ENCODE assay signal across 11 cellular contexts in the genomic region with DNA sequence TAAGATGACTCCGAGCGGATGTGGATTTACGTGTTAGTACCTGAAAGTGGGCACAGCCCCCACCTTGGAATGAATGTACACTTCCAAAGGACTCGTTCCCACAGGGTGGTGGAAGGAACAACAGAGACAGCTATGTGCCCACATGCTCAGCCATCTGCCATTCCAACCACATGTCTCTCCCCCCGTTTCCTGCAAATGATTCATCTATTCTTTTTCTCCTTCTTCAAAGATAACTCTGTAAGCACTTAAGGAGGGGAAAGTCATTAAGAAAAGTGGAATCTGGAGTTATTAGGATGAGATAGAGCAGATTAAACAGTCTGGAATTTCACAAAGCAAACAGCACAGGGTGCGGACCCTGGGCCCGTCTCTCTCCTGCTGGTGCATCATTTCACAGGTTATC. TPM values are rescaled to one million over a fixed set of nuclear protein-coding genes. Genes with fewer than 3 reads are reported as not detected.
DNase-seq lines count a peak whose midpoint lies in the region; TF ChIP-seq lines count a peak whose summit lies in the region.
"Had no signal": no experiment of that assay in that cellular context is flagged by ENCODE, and none has a peak within 500 bp of the region (broad histone marks: within the 10 kb centered on the region; RNA-seq: fewer than 3 reads in every experiment).

No MANE protein-coding gene starts in this region.

- POLR2A ChIA-PET in MCF 10A (lab: Yijun Ruan, JAX): interaction anchor here (6.4 kb wide), 1 partner anchor 18 kb away, joined by 66 read pairs; the partner anchor contains the start of gene DUSP6

- peak overlapping the region; percentile 26 for H3K4me3 Mint-ChIP-seq in MCF 10A (ENCODE audit: unreplicated experiment)
- H3K4me3 Mint-ChIP-seq: CD4-positive, alpha-beta T cell had no signal

- peaks cover 56% of the 10 kb centered on the region for H3K4me1 Mint-ChIP-seq in MCF 10A (ENCODE audit: insufficient read depth, unreplicated experiment)

- intact Hi-C loops in MCF 10A (cut with micrococcal nuclease): no loop called here

- no peaks in the 10 kb centered on the region for H3K27me3 Mint-ChIP-seq in MCF 10A (ENCODE audit: insufficient read depth, unreplicated experiment)
- H3K27me3 Mint-ChIP-seq: CD4-positive, alpha-beta T cell had no signal

- TF ChIP-seq CTCF in MCF 10A (IDR thresholded peaks at IDR 0.05; ENCODE audit: unreplicated experiment): no peak

- no TSS peak for BruUV-seq in MCF 10A (replicated peaks; lab: Mats Ljungman, UMichigan)

- DNase-seq in COLO829 (ENCODE audit: low spot score) (peak; percentile 89), Kasumi-1 (lab: John Stamatoyannopoulos, UW) (peak; percentile 42 to 57), MCF 10A (ENCODE audit: unreplicated experiment) (peak; percentile 91), lung microvascular endothelial cell (ENCODE audit: low read depth in 2 of 2) (peak; percentile 33 to 97), NCI-H2029 (lab: John Stamatoyannopoulos, UW) (no peak), NCI-H1436 treated with DMSO at 0.1 percent for 48 hours (lab: John Stamatoyannopoulos, UW) (no peak)
- no peak for DNase-seq in stimulated activated CD4-positive, alpha-beta T cell treated with anti-CD3 and anti-CD28 coated beads, Interleukin-2, amount 100 ng/mL, for 24 hours
- DNase-seq in stimulated activated CD4-positive, alpha-beta T cell treated with anti-CD3 and anti-CD28 coated beads, Interleukin-4, amount 100 ng/mL, for 1 hour: no peak
- DNase-seq: CD4-positive, alpha-beta T cell; NCI-H2029 treated with DMSO at 0.1 percent for 48 hours; stimulated activated CD4-positive, alpha-beta T cell treated with anti-CD3 and anti-CD28 coated beads, Interleukin-1b, Interleukin-23, amount 100 ng/mL, for 48 hours had no signal

- H3K9me3 Mint-ChIP-seq in MCF 10A (ENCODE audit: unreplicated experiment): no peaks in the 10 kb centered on the region
- H3K9me3 Mint-ChIP-seq: CD4-positive, alpha-beta T cell had no signal

- CTCF ChIA-PET in MCF 10A (lab: Yijun Ruan, JAX): interaction anchor here (0.7 kb wide), 1 partner anchor 16 kb away, joined by 3 read pairs; no protein-coding TSS in a partner anchor

- no peaks in the 10 kb centered on the region for H3K36me3 Mint-ChIP-seq in MCF 10A (ENCODE audit: insufficient read depth, unreplicated experiment)

- peak overlapping the region; percentile 75 for H3K27ac Mint-ChIP-seq in MCF 10A (ENCODE audit: low read depth, unreplicated experiment)
- H3K27ac Mint-ChIP-seq: CD4-positive, alpha-beta T cell had no signal

RNA-seq across cellular contexts. Expression of gene DUSP6, which starts 18.5 kb away (rescaled TPM):
- total RNA-seq in MCF 10A (2022) (99.9 and 149 TPM in 2 replicates), lung microvascular endothelial cell (237 and 293 TPM in 2 replicates)

Comparison
In these comparisons a context has a peak if more than half of its experiments do, and no peak if none do; other contexts are left out.
1. DNase-seq: peak in COLO829 (single experiment), Kasumi-1 (2 of 2), MCF 10A (single experiment) and lung microvascular endothelial cell (2 of 2); none in stimulated activated CD4-positive, alpha-beta T cell treated with anti-CD3 and anti-CD28 coated beads, Interleukin-2, amount 100 ng/mL, for 24 hours (0 of 2), stimulated activated CD4-positive, alpha-beta T cell treated with anti-CD3 and anti-CD28 coated beads, Interleukin-4, amount 100 ng/mL, for 1 hour (single experiment), NCI-H2029 (single experiment) and NCI-H1436 treated with DMSO at 0.1 percent for 48 hours (single experiment).